Comparison of ENCODE assay signal across 22 cellular contexts in genomic region chr7:123075838-123076462, GRCh38.
A peak's percentile ranks its signal among the peaks of the same experiment; 100 is the strongest.
DNase-seq lines count a peak whose midpoint lies in the region; ATAC-seq and TF ChIP-seq lines count a peak whose summit lies in the region.
"Had no signal": no experiment of that assay in that cellular context is flagged by ENCODE, and none has a peak within 500 bp of the region (broad histone marks: within the 10 kb centered on the region; RNA-seq: fewer than 3 reads in every experiment).

No MANE protein-coding gene starts in this region.

- POLR2A ChIA-PET in RWPE1 (lab: Yijun Ruan, JAX; ENCODE audit: low non-redundant PET) = no interaction called here

- TF ChIP-seq CTCF in choroid plexus epithelial cell (conservative IDR thresholded peaks at IDR 0.05; ENCODE audit: low read depth, low read length) = no peak
- TF ChIP-seq CTCF in RWPE1 (conservative IDR thresholded peaks at IDR 0.05; ENCODE audit: low read depth) = no peak

- H3K27ac ChIP-seq in RWPE1 = no peak overlapping the region
- H3K27ac ChIP-seq: brain microvascular endothelial cell, foreskin keratinocyte, left lung, ovary, WERI-Rb-1 had no signal

- no peak overlapping the region for H3K4me3 ChIP-seq in choroid plexus epithelial cell (ENCODE audit: low read depth, low read length)
- H3K4me3 ChIP-seq: left lung, ovary had no signal

- ATAC-seq in GM18511 (IDR thresholded peaks at IDR 0.05; ENCODE audit: unreplicated experiment) (peak; percentile 68), GM21717 (IDR thresholded peaks at IDR 0.05; ENCODE audit: unreplicated experiment) (peak; percentile 77), HG03442 (IDR thresholded peaks at IDR 0.05; ENCODE audit: unreplicated experiment) (peak; percentile 82)
- ATAC-seq: activated naive CD4-positive, alpha-beta T cell treated with anti-CD3 and anti-CD28 coated beads, Interleukin-2, amount 50 U/mL, for 72 hours; foreskin keratinocyte; left lung; sciatic nerve; T-cell had no signal

- DNase-seq in choroid plexus epithelial cell (ENCODE audit: low read depth) (peak; percentile 46), GDM1 (lab: John Stamatoyannopoulos, UW) (no peak), RWPE1 (ENCODE audit: low spot score) (no peak)
- DNase-seq in stimulated activated CD4-positive, alpha-beta T cell treated with anti-CD3 and anti-CD28 coated beads, Interleukin-1b, Interleukin-23, amount 100 ng/mL, for 48 hours = no peak
- DNase-seq in stimulated activated CD8-positive, alpha-beta memory T cell treated with anti-CD3 and anti-CD28 coated beads, Interleukin-4, amount 100 ng/mL, for 48 hours = no peak
- DNase-seq: ACHN; activated CD4-positive, alpha-beta memory T cell treated with anti-CD3 and anti-CD28 coated beads for 36 hours; activated T-cell treated with anti-CD3 and anti-CD28 coated beads, Interleukin-2, amount 50 U/mL, for 24 hours; brain microvascular endothelial cell; foreskin keratinocyte; left lung; NCI-H1417 treated with DMSO at 0.1 percent for 48 hours; NK-92 treated with Interleukin-12 subunit alpha and Interleukin-12 subunit beta, amount 100 ng/mL, for 24 hours; ovary; substantia nigra; T-cell; WERI-Rb-1 had no signal

- CTCF ChIA-PET in RWPE1 (lab: Yijun Ruan, JAX) = interaction anchor here (0.6 kb wide), 1 partner anchor 233 kb away, joined by 3 read pairs; no protein-coding TSS in a partner anchor
